Comparison of ENCODE assay signal across 15 cellular contexts in the genomic region with DNA sequence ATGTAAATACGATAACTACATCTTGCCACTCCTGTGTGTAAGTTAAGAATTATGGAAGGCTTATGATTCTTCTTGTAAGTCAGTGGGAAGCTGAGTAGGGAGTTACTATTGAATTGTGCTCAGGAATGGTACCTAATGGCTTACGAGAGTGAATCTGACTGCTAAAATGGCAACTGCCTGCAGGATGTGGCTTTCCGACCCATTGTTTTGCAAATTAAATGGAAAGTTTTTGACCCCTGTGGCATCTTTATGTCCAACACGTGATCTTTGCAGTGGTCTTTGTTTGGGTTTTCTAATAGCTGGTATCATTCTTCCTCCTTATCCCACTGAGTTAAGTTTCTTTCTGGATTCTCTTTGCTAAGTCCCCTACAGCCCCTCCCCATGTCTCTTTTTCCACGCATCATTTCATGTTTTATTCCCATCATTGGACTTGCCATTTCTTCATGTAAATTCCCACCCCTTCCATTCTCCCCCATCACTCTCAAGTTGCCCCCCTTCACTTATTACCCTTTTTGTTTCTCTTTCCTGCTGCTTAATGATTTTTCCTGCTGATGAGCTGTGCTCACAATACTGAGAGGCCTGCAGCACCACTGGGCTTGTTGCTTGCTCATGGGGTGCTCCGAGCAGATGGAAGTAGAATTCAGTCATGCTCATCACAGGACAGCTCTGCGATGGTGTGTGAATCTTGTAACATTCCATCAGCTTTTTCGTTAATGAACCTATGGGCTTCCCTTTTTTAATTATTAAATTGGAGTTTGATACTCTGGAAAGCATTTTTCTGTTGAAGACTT.
"Had no signal": no experiment of that assay in that cellular context is flagged by ENCODE, and none has a peak within 500 bp of the region (broad histone marks: within the 10 kb centered on the region; RNA-seq: fewer than 3 reads in every experiment).

No MANE protein-coding gene starts in this region.

- H3K27me3 ChIP-seq: pancreas, sigmoid colon, spleen had no signal

- H3K4me1 ChIP-seq: lower lobe of right lung, pancreas, sigmoid colon, spleen had no signal

- FAIRE-seq: pancreas had no signal

- DNase-seq: activated B cell treated with CpG ODN at 0.5 μM for 24 hours; activated CD4-positive, alpha-beta T cell treated with anti-CD3 and anti-CD28 coated beads for 48 hours; activated CD8-positive, alpha-beta memory T cell treated with anti-CD3 and anti-CD28 coated beads, Interleukin-2, amount 50 U/mL, for 48 hours; activated gamma-delta T cell; activated naive CD8-positive, alpha-beta T cell treated with anti-CD3 and anti-CD28 coated beads, Interleukin-2, amount 10 ng/mL, durations not matched to agents 7 days and 5 days; activated T-cell treated with anti-CD3 and anti-CD28 coated beads, Interleukin-2, amount 50 U/mL, for 72 hours; cerebellar nuclear complex; erythroblast; left cardiac atrium; lower lobe of right lung; pancreas; sigmoid colon; spleen; stimulated activated naive CD8-positive, alpha-beta T cell treated with anti-CD3 and anti-CD28 coated beads, Interleukin-15, amount 100 ng/mL, for 72 hours; T-helper 17 cell had no signal

- H3K9me3 ChIP-seq: lower lobe of right lung, pancreas, sigmoid colon, spleen had no signal

- ATAC-seq: activated T-cell treated with anti-CD3 and anti-CD28 coated beads, Interleukin-2, amount 50 U/mL, for 72 hours; left cardiac atrium; lower lobe of right lung; pancreas; stimulated activated naive CD8-positive, alpha-beta T cell treated with anti-CD3 and anti-CD28 coated beads, Interleukin-15, amount 100 ng/mL, for 72 hours; T-helper 17 cell had no signal

- H3K27ac ChIP-seq: lower lobe of right lung, pancreas, sigmoid colon, spleen had no signal

- H3K4me3 ChIP-seq: lower lobe of right lung, pancreas, sigmoid colon, spleen had no signal

- H3K36me3 ChIP-seq: lower lobe of right lung, pancreas, sigmoid colon, spleen had no signal
